Comparison of ENCODE assay signal across 27 cellular contexts in the genomic region with DNA sequence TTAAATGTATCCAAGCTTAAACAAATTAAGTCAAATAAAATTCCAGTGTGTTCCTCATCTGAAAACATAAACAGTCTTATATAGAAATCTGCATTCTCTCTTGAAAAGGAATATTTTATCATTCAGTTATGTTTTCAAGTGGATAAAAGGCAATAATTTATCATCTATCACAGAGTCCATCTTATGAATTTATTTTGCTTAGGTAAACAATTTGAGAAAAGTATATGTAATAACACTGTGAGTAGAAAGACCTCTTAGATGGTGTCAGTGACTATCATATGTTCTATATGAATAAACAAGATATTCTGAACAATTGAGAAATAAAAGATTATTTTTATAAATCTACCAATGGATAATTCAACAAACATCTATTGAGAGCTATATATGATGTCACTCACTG.
"Had no signal": no experiment of that assay in that cellular context is flagged by ENCODE, and none has a peak within 500 bp of the region (broad histone marks: within the 10 kb centered on the region; RNA-seq: fewer than 3 reads in every experiment).

No MANE protein-coding gene starts in this region.

- H3K27ac ChIP-seq: stomach, suprapubic skin, testis, thoracic aorta, thyroid gland, tibial artery, tibial nerve, transverse colon, upper lobe of left lung, upper lobe of right lung, uterus, vagina had no signal

- H3K4me1 ChIP-seq: stomach, suprapubic skin, testis, thyroid gland, tibial artery, tibial nerve, transverse colon, upper lobe of left lung, upper lobe of right lung, uterus, vagina had no signal

- ATAC-seq: stimulated activated effector memory CD8-positive, alpha-beta T cell treated with anti-CD3 and anti-CD28 coated beads, Interleukin-12 subunit alpha, Interleukin-12 subunit beta, amount 100 ng/mL, for 72 hours; stimulated activated memory B cell treated with anti-CD40 and anti-IgM and Interleukin-4, amounts not matched to agents 10 μg/mL and 1 μg/mL and 100 μg/mL, for 72 hours; stimulated activated naive B cell treated with anti-CD40 and anti-IgM and Interleukin-4, amounts not matched to agents 10 μg/mL and 1 μg/mL and 100 μg/mL, for 72 hours; stimulated activated naive CD8-positive, alpha-beta T cell treated with anti-CD3 and anti-CD28 coated beads, Interleukin-15, amount 100 ng/mL, for 72 hours; stimulated activated naive CD8-positive, alpha-beta T cell treated with anti-CD3 and anti-CD28 coated beads, Interleukin-15, Interleukin-2, amounts not matched to agents 100 U/mL and 50 U/mL, for 24 hours; upper lobe of right lung had no signal

- DNase-seq: stimulated activated CD4-positive, alpha-beta T cell treated with anti-CD3 and anti-CD28 coated beads, Interleukin-2, amount 100 ng/mL, for 48 hours; stimulated activated CD4-positive, alpha-beta T cell treated with anti-CD3 and anti-CD28 coated beads, Interleukin-4, amount 100 ng/mL, for 1 hour; stimulated activated CD4-positive, alpha-beta T cell treated with anti-CD3 and anti-CD28 coated beads, Interleukin-4, amount 100 ng/mL, for 24 hours; stimulated activated CD4-positive, alpha-beta T cell treated with anti-CD3 and anti-CD28 coated beads, Interleukin-4, amount 100 ng/mL, for 4 hours; stimulated activated CD8-positive, alpha-beta memory T cell treated with anti-CD3 and anti-CD28 coated beads, Interleukin-4, amount 100 ng/mL, for 48 hours; stimulated activated naive B cell treated with anti-CD40 and anti-IgM and Interleukin-4, amounts not matched to agents 10 μg/mL and 1 μg/mL and 100 μg/mL, for 72 hours; stimulated activated naive CD4-positive, alpha-beta T cell; stimulated activated naive CD4-positive, alpha-beta T cell treated with Interleukin-2 at 50 U/mL for 16 hours; stimulated activated naive CD8-positive, alpha-beta T cell treated with anti-CD3 and anti-CD28 coated beads, Interleukin-15, amount 100 ng/mL, for 72 hours; stimulated activated naive CD8-positive, alpha-beta T cell treated with anti-CD3 and anti-CD28 coated beads, Interleukin-15, Interleukin-2, amounts not matched to agents 100 U/mL and 50 U/mL, for 24 hours; stomach; substantia nigra; testis; thyroid gland; tibial artery; transverse colon; trophoblast cell; upper lobe of left lung; upper lobe of right lung; uterus had no signal

- FAIRE-seq: urothelium cell line had no signal

- H3K9me3 ChIP-seq: stomach, suprapubic skin, testis, thoracic aorta, thyroid gland, tibial artery, tibial nerve, upper lobe of left lung, upper lobe of right lung, uterus, vagina had no signal

- H3K27me3 ChIP-seq: stomach, suprapubic skin, testis, thyroid gland, tibial artery, tibial nerve, transverse colon, upper lobe of left lung, upper lobe of right lung, vagina had no signal

- H3K36me3 ChIP-seq: stomach, suprapubic skin, thoracic aorta, thyroid gland, tibial artery, tibial nerve, transverse colon, upper lobe of left lung, upper lobe of right lung, uterus, vagina had no signal

- H3K4me3 ChIP-seq: stomach, suprapubic skin, testis, thoracic aorta, thyroid gland, tibial artery, tibial nerve, transverse colon, upper lobe of left lung, upper lobe of right lung, uterus, vagina had no signal
